2 cellular contexts compared by ENCODE assay signal in the genomic region with DNA sequence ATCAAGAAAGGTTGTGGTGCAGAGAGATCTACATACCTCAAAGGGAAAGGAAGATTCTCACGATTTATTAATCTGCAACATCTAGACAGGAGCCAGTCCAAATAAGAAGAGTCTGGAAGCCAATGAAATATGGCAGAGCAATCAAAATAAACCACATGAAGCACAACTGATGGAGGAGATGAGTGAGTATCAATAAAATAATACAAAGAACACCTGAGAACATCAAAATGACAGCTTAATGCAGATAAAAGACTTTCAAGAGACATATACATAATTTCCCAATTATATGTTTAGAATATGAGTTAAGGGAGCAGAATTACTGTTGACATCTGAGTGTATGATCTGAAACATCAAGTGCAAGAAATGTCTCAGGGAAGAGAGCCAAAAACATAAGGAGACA.
TF ChIP-seq lines count a peak whose summit lies in the region.

No MANE protein-coding gene starts in this region.

TF ChIP-seq in GM12878, 131 proteins besides CTCF, POLR2A, EP300 and RAD21 (continued from another document):
- TF ChIP-seq MYC (IDR thresholded peaks at IDR 0.05; ENCODE audit: insufficient read depth, insufficient read length, insufficient replicate concordance, low read length, severe bottlenecking) (no peak), NBN (IDR thresholded peaks at IDR 0.05) (no peak), POLR2AphosphoS5 (IDR thresholded peaks at IDR 0.05; ENCODE audit: low read length) (no peak), BACH1 (IDR thresholded peaks at IDR 0.05; ENCODE audit: borderline replicate concordance) (no peak), KLF5 (IDR thresholded peaks at IDR 0.05; ENCODE audit: partially characterized antibody) (no peak), IKZF2 (IDR thresholded peaks at IDR 0.05) (no peak), ETV6 (conservative IDR thresholded peaks at IDR 0.05 in 1 of 2, IDR thresholded peaks at IDR 0.05 in 1 of 2; ENCODE audit: borderline replicate concordance in 1 of 2, low read depth in 1 of 2) (no peak), GATAD2B (conservative IDR thresholded peaks at IDR 0.05; ENCODE audit: low read depth) (no peak), MTA3 (IDR thresholded peaks at IDR 0.05; ENCODE audit: borderline replicate concordance, low read length) (no peak), PAX5 (IDR thresholded peaks at IDR 0.05; ENCODE audit: borderline replicate concordance, low read depth, low read length) (no peak)
- TF ChIP-seq, protein P1, sequence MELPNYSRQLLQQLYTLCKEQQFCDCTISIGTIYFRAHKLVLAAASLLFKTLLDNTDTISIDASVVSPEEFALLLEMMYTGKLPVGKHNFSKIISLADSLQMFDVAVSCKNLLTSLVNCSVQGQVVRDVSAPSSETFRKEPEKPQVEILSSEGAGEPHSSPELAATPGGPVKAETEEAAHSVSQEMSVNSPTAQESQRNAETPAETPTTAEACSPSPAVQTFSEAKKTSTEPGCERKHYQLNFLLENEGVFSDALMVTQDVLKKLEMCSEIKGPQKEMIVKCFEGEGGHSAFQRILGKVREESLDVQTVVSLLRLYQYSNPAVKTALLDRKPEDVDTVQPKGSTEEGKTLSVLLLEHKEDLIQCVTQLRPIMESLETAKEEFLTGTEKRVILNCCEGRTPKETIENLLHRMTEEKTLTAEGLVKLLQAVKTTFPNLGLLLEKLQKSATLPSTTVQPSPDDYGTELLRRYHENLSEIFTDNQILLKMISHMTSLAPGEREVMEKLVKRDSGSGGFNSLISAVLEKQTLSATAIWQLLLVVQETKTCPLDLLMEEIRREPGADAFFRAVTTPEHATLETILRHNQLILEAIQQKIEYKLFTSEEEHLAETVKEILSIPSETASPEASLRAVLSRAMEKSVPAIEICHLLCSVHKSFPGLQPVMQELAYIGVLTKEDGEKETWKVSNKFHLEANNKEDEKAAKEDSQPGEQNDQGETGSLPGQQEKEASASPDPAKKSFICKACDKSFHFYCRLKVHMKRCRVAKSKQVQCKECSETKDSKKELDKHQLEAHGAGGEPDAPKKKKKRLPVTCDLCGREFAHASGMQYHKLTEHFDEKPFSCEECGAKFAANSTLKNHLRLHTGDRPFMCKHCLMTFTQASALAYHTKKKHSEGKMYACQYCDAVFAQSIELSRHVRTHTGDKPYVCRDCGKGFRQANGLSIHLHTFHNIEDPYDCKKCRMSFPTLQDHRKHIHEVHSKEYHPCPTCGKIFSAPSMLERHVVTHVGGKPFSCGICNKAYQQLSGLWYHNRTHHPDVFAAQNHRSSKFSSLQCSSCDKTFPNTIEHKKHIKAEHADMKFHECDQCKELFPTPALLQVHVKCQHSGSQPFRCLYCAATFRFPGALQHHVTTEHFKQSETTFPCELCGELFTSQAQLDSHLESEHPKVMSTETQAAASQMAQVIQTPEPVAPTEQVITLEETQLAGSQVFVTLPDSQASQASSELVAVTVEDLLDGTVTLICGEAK (IDR thresholded peaks at IDR 0.05; ENCODE audit: borderline replicate concordance): no peak
- TF ChIP-seq, protein P2, sequence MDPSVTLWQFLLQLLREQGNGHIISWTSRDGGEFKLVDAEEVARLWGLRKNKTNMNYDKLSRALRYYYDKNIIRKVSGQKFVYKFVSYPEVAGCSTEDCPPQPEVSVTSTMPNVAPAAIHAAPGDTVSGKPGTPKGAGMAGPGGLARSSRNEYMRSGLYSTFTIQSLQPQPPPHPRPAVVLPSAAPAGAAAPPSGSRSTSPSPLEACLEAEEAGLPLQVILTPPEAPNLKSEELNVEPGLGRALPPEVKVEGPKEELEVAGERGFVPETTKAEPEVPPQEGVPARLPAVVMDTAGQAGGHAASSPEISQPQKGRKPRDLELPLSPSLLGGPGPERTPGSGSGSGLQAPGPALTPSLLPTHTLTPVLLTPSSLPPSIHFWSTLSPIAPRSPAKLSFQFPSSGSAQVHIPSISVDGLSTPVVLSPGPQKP (IDR thresholded peaks at IDR 0.05; ENCODE audit: low read depth, low read length): no peak
- TF ChIP-seq, protein P3, sequence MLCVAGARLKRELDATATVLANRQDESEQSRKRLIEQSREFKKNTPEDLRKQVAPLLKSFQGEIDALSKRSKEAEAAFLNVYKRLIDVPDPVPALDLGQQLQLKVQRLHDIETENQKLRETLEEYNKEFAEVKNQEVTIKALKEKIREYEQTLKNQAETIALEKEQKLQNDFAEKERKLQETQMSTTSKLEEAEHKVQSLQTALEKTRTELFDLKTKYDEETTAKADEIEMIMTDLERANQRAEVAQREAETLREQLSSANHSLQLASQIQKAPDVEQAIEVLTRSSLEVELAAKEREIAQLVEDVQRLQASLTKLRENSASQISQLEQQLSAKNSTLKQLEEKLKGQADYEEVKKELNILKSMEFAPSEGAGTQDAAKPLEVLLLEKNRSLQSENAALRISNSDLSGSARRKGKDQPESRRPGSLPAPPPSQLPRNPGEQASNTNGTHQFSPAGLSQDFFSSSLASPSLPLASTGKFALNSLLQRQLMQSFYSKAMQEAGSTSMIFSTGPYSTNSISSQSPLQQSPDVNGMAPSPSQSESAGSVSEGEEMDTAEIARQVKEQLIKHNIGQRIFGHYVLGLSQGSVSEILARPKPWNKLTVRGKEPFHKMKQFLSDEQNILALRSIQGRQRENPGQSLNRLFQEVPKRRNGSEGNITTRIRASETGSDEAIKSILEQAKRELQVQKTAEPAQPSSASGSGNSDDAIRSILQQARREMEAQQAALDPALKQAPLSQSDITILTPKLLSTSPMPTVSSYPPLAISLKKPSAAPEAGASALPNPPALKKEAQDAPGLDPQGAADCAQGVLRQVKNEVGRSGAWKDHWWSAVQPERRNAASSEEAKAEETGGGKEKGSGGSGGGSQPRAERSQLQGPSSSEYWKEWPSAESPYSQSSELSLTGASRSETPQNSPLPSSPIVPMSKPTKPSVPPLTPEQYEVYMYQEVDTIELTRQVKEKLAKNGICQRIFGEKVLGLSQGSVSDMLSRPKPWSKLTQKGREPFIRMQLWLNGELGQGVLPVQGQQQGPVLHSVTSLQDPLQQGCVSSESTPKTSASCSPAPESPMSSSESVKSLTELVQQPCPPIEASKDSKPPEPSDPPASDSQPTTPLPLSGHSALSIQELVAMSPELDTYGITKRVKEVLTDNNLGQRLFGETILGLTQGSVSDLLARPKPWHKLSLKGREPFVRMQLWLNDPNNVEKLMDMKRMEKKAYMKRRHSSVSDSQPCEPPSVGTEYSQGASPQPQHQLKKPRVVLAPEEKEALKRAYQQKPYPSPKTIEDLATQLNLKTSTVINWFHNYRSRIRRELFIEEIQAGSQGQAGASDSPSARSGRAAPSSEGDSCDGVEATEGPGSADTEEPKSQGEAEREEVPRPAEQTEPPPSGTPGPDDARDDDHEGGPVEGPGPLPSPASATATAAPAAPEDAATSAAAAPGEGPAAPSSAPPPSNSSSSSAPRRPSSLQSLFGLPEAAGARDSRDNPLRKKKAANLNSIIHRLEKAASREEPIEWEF (IDR thresholded peaks at IDR 0.05; ENCODE audit: insufficient replicate concordance, low read depth, low read length): no peak

TF ChIP-seq in neural cell, 6 proteins besides CTCF, POLR2A, EP300 and RAD21 (continued from another document):
- TF ChIP-seq POLR2AphosphoS5 (IDR thresholded peaks at IDR 0.05) (peak; percentile 92), TAF1 (IDR thresholded peaks at IDR 0.05; ENCODE audit: low read depth) (no peak)
